ENCODE assay signal across 26 cellular contexts in the genomic region with DNA sequence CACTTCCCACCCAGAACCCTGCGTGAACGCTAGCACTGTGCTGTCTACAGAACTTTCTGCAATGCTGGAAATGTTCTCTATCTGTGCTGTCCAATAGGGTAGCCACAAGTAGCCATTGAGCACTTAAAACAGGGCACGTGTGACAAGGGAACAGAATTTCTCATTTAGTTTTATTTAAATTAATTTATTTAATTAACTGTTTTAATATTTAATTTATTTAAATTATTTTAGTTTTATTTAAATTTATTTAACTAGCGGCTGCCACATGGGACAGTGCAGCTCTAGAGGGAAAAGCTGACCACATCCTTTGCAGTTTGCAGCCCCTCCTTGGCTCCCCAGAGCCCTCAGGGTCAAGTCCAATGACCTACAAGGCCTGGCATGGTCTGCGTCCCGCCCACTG.
"Had no signal": no experiment of that assay in that cellular context is flagged by ENCODE, and none has a peak within 500 bp of the region (broad histone marks: within the 10 kb centered on the region; RNA-seq: fewer than 3 reads in every experiment).

No MANE protein-coding gene starts in this region.

- DNase-seq: IMR-90, Karpas-422, KG1, MG63, NCI-H1092, NCI-H1105 treated with DMSO at 0.1 percent for 48 hours, NCI-H1417 treated with DMSO at 0.1 percent for 48 hours, NCI-H146, NCI-H1694 treated with DMSO at 0.1 percent for 48 hours, NCI-H1930, NCI-H2081, NCI-H2107, NCI-H2171, NCI-H226, NCI-H446, NCI-H510A, NCI-H524 treated with DMSO at 0.1 percent for 48 hours, NCI-H69, NCI-H774, OCI-M1, PC-9, Peyer's patch, Right ventricle myocardium superior, SIG-M5 had no signal

- H3K27ac ChIP-seq: PC-9, Peyer's patch, SJSA1, SK-N-MC had no signal
